19 cellular contexts compared by ENCODE assay signal in the genomic region with DNA sequence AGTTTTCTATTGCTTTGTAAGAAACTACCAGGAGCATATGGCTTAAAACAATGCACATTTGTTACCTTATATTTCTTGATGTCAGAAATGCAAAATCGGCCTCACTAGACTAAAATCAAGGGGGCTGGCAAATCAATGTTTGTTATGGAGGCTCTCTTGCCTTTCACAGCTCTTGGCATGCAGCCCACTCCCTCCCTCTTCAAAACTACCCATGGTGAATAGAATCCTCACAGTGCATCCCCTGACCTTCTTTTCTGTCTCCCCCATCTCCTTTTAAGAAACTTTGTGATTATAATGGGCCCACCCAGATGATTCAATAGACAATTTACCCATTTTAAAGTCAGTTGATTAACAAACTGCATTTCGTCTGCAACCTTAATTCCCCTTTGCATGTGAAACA.
"Had no signal": no experiment of that assay in that cellular context is flagged by ENCODE, and none has a peak within 500 bp of the region (broad histone marks: within the 10 kb centered on the region; RNA-seq: fewer than 3 reads in every experiment).

No MANE protein-coding gene starts in this region.

- H3K36me3 ChIP-seq: brain microvascular endothelial cell had no signal

- H3K9me3 ChIP-seq: testis had no signal

- H3K79me2 ChIP-seq: parathyroid adenoma had no signal

- H3K27me3 ChIP-seq: brain microvascular endothelial cell, testis had no signal

- H3K4me2 ChIP-seq: smooth muscle cell had no signal

- DNase-seq: activated CD8-positive, alpha-beta memory T cell treated with anti-CD3 and anti-CD28 coated beads for 24 hours; activated CD8-positive, alpha-beta memory T cell treated with anti-CD3 and anti-CD28 coated beads, Interleukin-2, amount 50 U/mL, for 48 hours; activated effector memory CD4-positive, alpha-beta T cell treated with Interleukin-2 at 50 U/mL for 16 hours; activated naive CD4-positive, alpha-beta T cell treated with anti-CD3 and anti-CD28 coated beads, Interleukin-2, amount 50 U/mL, for 16 hours; activated T-cell treated with anti-CD3 and anti-CD28 coated beads, Interleukin-2, amount 50 U/mL, for 48 hours; aorta; brain microvascular endothelial cell; central memory CD4-positive, alpha-beta T cell; cortex of kidney; naive thymus-derived CD4-positive, alpha-beta T cell; stimulated activated CD4-positive, alpha-beta T cell treated with anti-CD3 and anti-CD28 coated beads, Interleukin-4, amount 100 ng/mL, for 1 hour; T1000; testis had no signal

- H3K4me3 Mint-ChIP-seq: memory B cell; naive thymus-derived CD4-positive, alpha-beta T cell had no signal

- H3K4me1 Mint-ChIP-seq: memory B cell; naive thymus-derived CD4-positive, alpha-beta T cell had no signal

- H3K36me3 Mint-ChIP-seq: memory B cell had no signal

- H3K9ac ChIP-seq: parathyroid adenoma had no signal

- FAIRE-seq: frontal cortex had no signal

- H3K27ac ChIP-seq: brain microvascular endothelial cell, parathyroid adenoma, testis had no signal

- H3K27me3 Mint-ChIP-seq: memory B cell; naive thymus-derived CD4-positive, alpha-beta T cell had no signal

- H3K27ac Mint-ChIP-seq: memory B cell; naive thymus-derived CD4-positive, alpha-beta T cell had no signal

- H2AFZ ChIP-seq: parathyroid adenoma had no signal

- H3K4me3 ChIP-seq: smooth muscle cell, testis had no signal

- H3K4me1 ChIP-seq: parathyroid adenoma, testis had no signal

- ATAC-seq: activated CD4-positive, CD25-positive, alpha-beta regulatory T cell treated with anti-CD3 and anti-CD28 coated beads, Interleukin-2, amount 50 U/mL, for 24 hours; naive thymus-derived CD4-positive, alpha-beta T cell; sciatic nerve had no signal
